ENCODE assay signal across 19 cellular contexts in genomic region chr7:122182081-122182480, GRCh38. TPM values are rescaled to one million over a fixed set of nuclear protein-coding genes. Genes with fewer than 3 reads are reported as not detected.
A peak's percentile ranks its signal among the peaks of the same experiment; 100 is the strongest.
DNase-seq lines count a peak whose midpoint lies in the region; ATAC-seq and TF ChIP-seq lines count a peak whose summit lies in the region.
"Had no signal": no experiment of that assay in that cellular context is flagged by ENCODE, and none has a peak within 500 bp of the region (broad histone marks: within the 10 kb centered on the region; RNA-seq: fewer than 3 reads in every experiment).

No MANE protein-coding gene starts in this region.

- TF ChIP-seq CTCF in WTC11 (IDR thresholded peaks at IDR 0.05) (no peak), foreskin keratinocyte (conservative IDR thresholded peaks at IDR 0.05) (no peak), stomach (IDR thresholded peaks at IDR 0.05) (no peak), gastroesophageal sphincter (IDR thresholded peaks at IDR 0.05) (no peak)
- TF ChIP-seq CTCF in activated CD8-positive, alpha-beta T cell treated with anti-CD3 and anti-CD28 coated beads for 36 hours (IDR thresholded peaks at IDR 0.05): no peak

- H3K27me3 ChIP-seq in foreskin keratinocyte (no peaks in the 10 kb centered on the region), stomach (no peaks in the 10 kb centered on the region), gastroesophageal sphincter (no peaks in the 10 kb centered on the region)

- intact Hi-C loops in stomach (cut with DNase I; ENCODE audit: low total_unique reads): no loop called here
- intact Hi-C loops in activated CD8-positive, alpha-beta T cell treated with anti-CD3 and anti-CD28 coated beads for 36 hours (cut with micrococcal nuclease): no loop called here

- H3K4me1 Mint-ChIP-seq in WTC11: no peaks in the 10 kb centered on the region
- H3K4me1 Mint-ChIP-seq in activated CD8-positive, alpha-beta T cell treated with anti-CD3 and anti-CD28 coated beads for 36 hours (ENCODE audit: low read depth): no peaks in the 10 kb centered on the region

- H3K36me3 ChIP-seq in stomach (no peaks in the 10 kb centered on the region), gastroesophageal sphincter (no peaks in the 10 kb centered on the region)

- WGBS in stomach, 5 donors: 9 to 81% (median 46%) methylated on average over 1 of the region's 1 CpG
- 20 to 100% methylated on average over 1 of the region's 1 CpG for WGBS in gastroesophageal sphincter (ENCODE audit: low coverage in 1 of 2), 2 donors

- no peak overlapping the region for H3K27ac ChIP-seq in foreskin keratinocyte
- no peak overlapping the region for H3K27ac ChIP-seq in stomach
- H3K27ac ChIP-seq in gastroesophageal sphincter: no peak overlapping the region
- H3K27ac ChIP-seq: 22Rv1, A549, C4-2B, HL-60 had no signal

- no peak for TF ChIP-seq EP300 in stomach (IDR thresholded peaks at IDR 0.05)
- TF ChIP-seq EP300 in gastroesophageal sphincter (IDR thresholded peaks at IDR 0.05): no peak

- H3K4me1 ChIP-seq in foreskin keratinocyte (no peaks in the 10 kb centered on the region), stomach (no peaks in the 10 kb centered on the region), gastroesophageal sphincter (no peaks in the 10 kb centered on the region)
- H3K4me1 ChIP-seq: A549 had no signal

- no peak overlapping the region for H3K4me3 ChIP-seq in stomach
- H3K4me3 ChIP-seq in gastroesophageal sphincter: no peak overlapping the region
- H3K4me3 ChIP-seq: A549, GM12878 had no signal

- no peak overlapping the region for H3K27ac Mint-ChIP-seq in WTC11
- H3K27ac Mint-ChIP-seq in activated CD8-positive, alpha-beta T cell treated with anti-CD3 and anti-CD28 coated beads for 36 hours: no peak overlapping the region
- H3K27ac Mint-ChIP-seq: CD4-positive, alpha-beta T cell had no signal

- no peak for TF ChIP-seq POLR2A in stomach (IDR thresholded peaks at IDR 0.05)
- no peak for TF ChIP-seq POLR2A in gastroesophageal sphincter (IDR thresholded peaks at IDR 0.05)

- H3K9me3 ChIP-seq in stomach (no peaks in the 10 kb centered on the region), gastroesophageal sphincter (peaks cover 0 to 13% (median 0%) of the 10 kb centered on the region in 3 donors)
- H3K9me3 ChIP-seq: A549, Caco-2 had no signal

- no peak overlapping the region for H3K4me3 Mint-ChIP-seq in WTC11
- no peak overlapping the region for H3K4me3 Mint-ChIP-seq in activated CD8-positive, alpha-beta T cell treated with anti-CD3 and anti-CD28 coated beads for 36 hours
- H3K4me3 Mint-ChIP-seq: CD4-positive, alpha-beta T cell; H9 had no signal

- DNase-seq in Daoy (ENCODE audit: low read depth): peak; percentile 25
- peak; percentile 53 for DNase-seq in HT1080 (ENCODE audit: low read depth)
- no peak for DNase-seq in WTC11 (ENCODE audit: low spot score)
- no peak for DNase-seq in foreskin keratinocyte
- DNase-seq in iPS-NIHi7 (ENCODE audit: extremely low spot score): no peak
- DNase-seq in stomach: no peak
- no peak for DNase-seq in activated CD8-positive, alpha-beta T cell treated with anti-CD3 and anti-CD28 coated beads for 36 hours
- DNase-seq: AML-193; Caco-2; CD4-positive, alpha-beta T cell; GOT3; H9; IMR-90 had no signal

- CTCF ChIA-PET in WTC11 (lab: Charles Lee): no interaction called here
- CTCF ChIA-PET in activated CD8-positive, alpha-beta T cell treated with anti-CD3 and anti-CD28 coated beads for 36 hours (lab: Charles Lee): no interaction called here

- POLR2A ChIA-PET in WTC11 (lab: Charles Lee): no interaction called here
- POLR2A ChIA-PET in activated CD8-positive, alpha-beta T cell treated with anti-CD3 and anti-CD28 coated beads for 36 hours (lab: Charles Lee): no interaction called here

- no peaks in the 10 kb centered on the region for H3K27me3 Mint-ChIP-seq in WTC11 (ENCODE audit: low read depth)
- H3K27me3 Mint-ChIP-seq in activated CD8-positive, alpha-beta T cell treated with anti-CD3 and anti-CD28 coated beads for 36 hours: peaks cover 1% of the 10 kb centered on the region
- H3K27me3 Mint-ChIP-seq: CD4-positive, alpha-beta T cell had no signal

- H3K36me3 Mint-ChIP-seq in WTC11: peaks cover 5% of the 10 kb centered on the region
- no peaks in the 10 kb centered on the region for H3K36me3 Mint-ChIP-seq in activated CD8-positive, alpha-beta T cell treated with anti-CD3 and anti-CD28 coated beads for 36 hours (ENCODE audit: low read depth)

- ATAC-seq in WTC11: peak; percentile 52
- ATAC-seq in foreskin keratinocyte: peak; percentile 37
- no peak for ATAC-seq in activated CD8-positive, alpha-beta T cell treated with anti-CD3 and anti-CD28 coated beads for 36 hours
- ATAC-seq in gastroesophageal sphincter: no peak
- ATAC-seq: A549, GM12878 had no signal

- peaks cover 26% of the 10 kb centered on the region for H3K9me3 Mint-ChIP-seq in WTC11
- peaks cover 5% of the 10 kb centered on the region for H3K9me3 Mint-ChIP-seq in activated CD8-positive, alpha-beta T cell treated with anti-CD3 and anti-CD28 coated beads for 36 hours

TF ChIP-seq in WTC11, 78 proteins besides CTCF, POLR2A, EP300 and RAD21:
- TF ChIP-seq TEAD1 (CRISPR knock-in tag; IDR thresholded peaks at IDR 0.05): no peak
- TF ChIP-seq SP1 (CRISPR knock-in tag; conservative IDR thresholded peaks at IDR 0.05): no peak
- TF ChIP-seq MLX (CRISPR knock-in tag; IDR thresholded peaks at IDR 0.05): no peak
- TF ChIP-seq, protein P1, sequence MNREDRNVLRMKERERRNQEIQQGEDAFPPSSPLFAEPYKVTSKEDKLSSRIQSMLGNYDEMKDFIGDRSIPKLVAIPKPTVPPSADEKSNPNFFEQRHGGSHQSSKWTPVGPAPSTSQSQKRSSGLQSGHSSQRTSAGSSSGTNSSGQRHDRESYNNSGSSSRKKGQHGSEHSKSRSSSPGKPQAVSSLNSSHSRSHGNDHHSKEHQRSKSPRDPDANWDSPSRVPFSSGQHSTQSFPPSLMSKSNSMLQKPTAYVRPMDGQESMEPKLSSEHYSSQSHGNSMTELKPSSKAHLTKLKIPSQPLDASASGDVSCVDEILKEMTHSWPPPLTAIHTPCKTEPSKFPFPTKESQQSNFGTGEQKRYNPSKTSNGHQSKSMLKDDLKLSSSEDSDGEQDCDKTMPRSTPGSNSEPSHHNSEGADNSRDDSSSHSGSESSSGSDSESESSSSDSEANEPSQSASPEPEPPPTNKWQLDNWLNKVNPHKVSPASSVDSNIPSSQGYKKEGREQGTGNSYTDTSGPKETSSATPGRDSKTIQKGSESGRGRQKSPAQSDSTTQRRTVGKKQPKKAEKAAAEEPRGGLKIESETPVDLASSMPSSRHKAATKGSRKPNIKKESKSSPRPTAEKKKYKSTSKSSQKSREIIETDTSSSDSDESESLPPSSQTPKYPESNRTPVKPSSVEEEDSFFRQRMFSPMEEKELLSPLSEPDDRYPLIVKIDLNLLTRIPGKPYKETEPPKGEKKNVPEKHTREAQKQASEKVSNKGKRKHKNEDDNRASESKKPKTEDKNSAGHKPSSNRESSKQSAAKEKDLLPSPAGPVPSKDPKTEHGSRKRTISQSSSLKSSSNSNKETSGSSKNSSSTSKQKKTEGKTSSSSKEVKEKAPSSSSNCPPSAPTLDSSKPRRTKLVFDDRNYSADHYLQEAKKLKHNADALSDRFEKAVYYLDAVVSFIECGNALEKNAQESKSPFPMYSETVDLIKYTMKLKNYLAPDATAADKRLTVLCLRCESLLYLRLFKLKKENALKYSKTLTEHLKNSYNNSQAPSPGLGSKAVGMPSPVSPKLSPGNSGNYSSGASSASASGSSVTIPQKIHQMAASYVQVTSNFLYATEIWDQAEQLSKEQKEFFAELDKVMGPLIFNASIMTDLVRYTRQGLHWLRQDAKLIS (CRISPR knock-in tag; IDR thresholded peaks at IDR 0.05; ENCODE audit: borderline replicate concordance): no peak
- no peak for TF ChIP-seq TP53 (CRISPR knock-in tag; IDR thresholded peaks at IDR 0.05)
- no peak for TF ChIP-seq EMX1 (CRISPR knock-in tag; IDR thresholded peaks at IDR 0.05)
- TF ChIP-seq MYBL2 (CRISPR knock-in tag; IDR thresholded peaks at IDR 0.05): no peak
- TF ChIP-seq TCF7 (CRISPR knock-in tag; IDR thresholded peaks at IDR 0.05; ENCODE audit: low read depth): no peak
- no peak for TF ChIP-seq E2F5 (CRISPR knock-in tag; IDR thresholded peaks at IDR 0.05)
- TF ChIP-seq ZNF671 (CRISPR knock-in tag; IDR thresholded peaks at IDR 0.05): no peak

RNA-seq across cellular contexts. Expression of gene AASS, which starts 38.0 kb away (rescaled TPM):
- 39.8 and 44.1 TPM in 2 replicates for total RNA-seq in Daoy (2014; rRNA removed; shearing (Covaris generic))
- 6.9 and 10.7 TPM in 2 replicates for total RNA-seq in HT1080 (2014; rRNA removed; shearing (Covaris generic))
- polyA plus RNA-seq in HT1080 (2015; cell fraction: cytosol; rRNA removed): 1.3 and 3.5 TPM in 2 replicates
- polyA plus RNA-seq in HT1080 (2015; cell fraction: nucleus; rRNA removed): 43.8 and 45.7 TPM in 2 replicates
- total RNA-seq in WTC11 (2021) (308 to 349 TPM (median 340 TPM) in 3 replicates), foreskin keratinocyte (12.6 and 13.6 TPM in 2 replicates), stomach (100 to 1,000 TPM in 1 of 5 donors, 10 to 100 TPM in 3, 1 to 10 TPM in 1; 6.1 to 106 (median 25.1) TPM), gastroesophageal sphincter (100 to 1,000 TPM in 1 of 4 donors, 10 to 100 TPM in 3; 20.0 to 108 (median 55.0) TPM)
- polyA plus RNA-seq in foreskin keratinocyte (1.7 and 2.4 TPM in 2 replicates), stomach (1 to 10 TPM; 1.8 to 8.0 (median 2.0) TPM)
- under 1 TPM; 0.68 to 0.76 TPM for total RNA-seq in activated CD8-positive, alpha-beta T cell treated with anti-CD3 and anti-CD28 coated beads for 36 hours

Comparison
In these comparisons a context has a peak if more than half of its experiments do, and no peak if none do; other contexts are left out.
1. DNase-seq: peak in Daoy (single experiment) and HT1080 (single experiment); none in WTC11 (single experiment), foreskin keratinocyte (0 of 2), iPS-NIHi7 (single experiment), stomach (single experiment) and activated CD8-positive, alpha-beta T cell treated with anti-CD3 and anti-CD28 coated beads for 36 hours (single experiment).
2. ATAC-seq: peak in WTC11 (single experiment) and foreskin keratinocyte (single experiment); none in activated CD8-positive, alpha-beta T cell treated with anti-CD3 and anti-CD28 coated beads for 36 hours (single experiment) and gastroesophageal sphincter (single experiment).